ENCODE assay signal across 1 cellular context in the genomic region with DNA sequence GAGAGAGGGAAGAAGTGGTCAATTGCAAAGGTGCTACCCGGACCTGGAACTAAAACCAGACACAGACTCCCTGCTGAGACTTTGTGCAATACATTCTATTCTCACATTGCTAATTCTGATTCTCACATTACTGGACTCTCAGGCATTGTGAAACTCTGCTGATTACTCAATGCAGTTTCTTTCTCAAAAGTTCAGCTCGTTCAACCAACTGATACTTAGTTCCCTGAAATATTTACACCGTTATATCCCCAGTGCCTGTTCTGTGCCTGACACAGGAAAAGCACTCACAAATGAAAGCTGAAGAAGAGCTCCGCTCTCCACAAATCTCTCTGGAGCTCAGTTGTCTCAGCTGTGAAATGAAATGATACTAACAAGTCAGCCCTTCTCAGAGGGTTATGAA.
TF ChIP-seq lines count a peak whose summit lies in the region.

No MANE protein-coding gene starts in this region.

TF ChIP-seq in K562, 482 proteins besides CTCF, POLR2A, EP300 and RAD21:
- 0 out of 2 replicates have a peak, but pooled peaks have one; percentile 53 for TF ChIP-seq CEBPB (tag; IDR thresholded peaks at IDR 0.05)
- TF ChIP-seq ZZZ3 (IDR thresholded peaks at IDR 0.05): no peak
